ENCODE assay signal across 1 cellular context in the genomic region with DNA sequence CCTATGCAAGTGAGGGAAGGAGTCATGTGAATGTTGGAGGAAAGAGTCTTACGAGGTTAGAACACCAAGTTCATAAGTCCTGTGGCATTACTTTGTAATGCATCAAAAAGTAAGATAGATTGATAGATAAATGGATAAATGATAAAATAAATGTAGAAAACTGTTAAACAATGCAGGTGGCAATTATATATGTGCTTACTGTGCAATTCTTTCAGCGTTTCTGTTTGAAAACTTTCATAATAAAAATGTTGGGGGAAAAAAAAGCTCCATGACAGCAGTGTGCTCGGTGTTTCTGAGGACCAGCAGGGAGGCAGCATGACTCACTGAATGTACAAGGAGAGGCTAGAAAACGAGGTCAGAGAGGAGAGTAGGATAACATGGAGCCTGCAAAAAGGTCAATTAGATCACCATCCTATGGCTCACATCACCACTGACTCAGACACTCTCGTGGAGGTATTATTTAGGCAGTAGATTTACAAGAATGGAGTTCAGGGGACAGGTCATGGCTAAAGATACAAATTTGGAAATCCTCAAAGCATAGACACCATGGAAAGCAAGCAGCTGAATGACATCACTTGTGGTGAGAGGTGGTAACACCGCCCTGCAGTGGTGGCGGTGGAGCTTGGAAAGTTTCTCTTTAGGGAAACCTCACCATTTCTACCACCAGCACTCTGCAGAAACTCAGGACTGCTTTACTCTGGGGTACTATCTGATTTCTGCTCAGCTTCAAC.
TF ChIP-seq lines count a peak whose summit lies in the region.

No MANE protein-coding gene starts in this region.

TF ChIP-seq in IMR-90, 13 proteins besides CTCF, POLR2A, EP300 and RAD21 (continued from another document):
- no peak for TF ChIP-seq NFE2L2 (IDR thresholded peaks at IDR 0.05; ENCODE audit: low read depth, low read length)
- TF ChIP-seq MAFK (IDR thresholded peaks at IDR 0.05; ENCODE audit: low read depth, low read length) = 0 out of 2 replicates have a peak, but pooled peaks have one; percentile 40
- no peak for TF ChIP-seq SMC3 (IDR thresholded peaks at IDR 0.05; ENCODE audit: low read depth, low read length)
